In the genomic region with DNA sequence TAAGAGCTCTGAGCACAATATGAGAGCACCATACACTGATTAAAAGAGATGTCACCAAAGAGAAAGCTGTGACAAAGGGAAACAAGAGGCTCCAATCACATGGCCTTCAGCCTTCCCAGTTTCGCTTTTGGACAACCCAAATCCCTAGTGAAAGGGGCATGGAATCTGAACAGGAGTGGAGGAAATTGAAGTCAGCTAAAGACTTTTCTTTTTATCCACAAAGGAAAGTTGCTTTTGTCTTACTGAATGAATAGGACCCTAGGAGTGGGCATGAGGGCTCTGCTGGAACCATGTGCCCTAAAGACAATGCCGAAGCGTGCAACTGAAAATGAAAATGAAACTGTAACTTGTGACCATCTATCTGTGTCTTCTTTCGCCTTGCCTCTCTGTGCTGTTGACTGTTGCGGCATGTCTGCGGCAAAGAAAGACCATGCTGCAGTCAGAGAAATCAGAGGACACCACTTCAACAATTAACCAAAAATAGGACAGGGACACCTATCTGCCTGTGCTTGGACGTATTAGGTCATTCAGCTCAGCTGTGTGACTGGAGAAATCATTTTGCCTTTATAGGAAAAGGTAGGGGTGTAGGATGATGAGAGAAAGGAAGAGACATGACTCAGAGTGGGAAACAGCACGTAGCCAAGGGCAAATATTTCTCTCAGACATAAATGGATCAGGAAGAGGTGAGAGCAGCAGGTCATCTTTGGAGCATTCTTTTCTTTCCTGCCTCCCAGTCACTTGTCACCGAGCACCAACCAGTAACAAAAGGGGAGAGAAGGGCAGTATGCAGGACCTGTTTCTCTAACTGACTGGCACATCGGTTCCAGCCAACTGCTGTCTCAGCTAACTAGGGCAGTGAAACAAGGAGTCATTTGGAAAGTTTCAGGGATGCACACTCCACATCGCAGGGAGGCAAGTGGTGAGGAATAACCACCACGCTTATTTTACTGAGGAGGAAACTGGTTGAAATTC, we compare ENCODE assay signal across 1 cellular context.
TF ChIP-seq lines count a peak whose summit lies in the region.

No MANE protein-coding gene starts in this region.

TF ChIP-seq in HepG2, 621 proteins besides CTCF, POLR2A, EP300 and RAD21 (continued from another document and continues in another):
- TF ChIP-seq, protein P1, sequence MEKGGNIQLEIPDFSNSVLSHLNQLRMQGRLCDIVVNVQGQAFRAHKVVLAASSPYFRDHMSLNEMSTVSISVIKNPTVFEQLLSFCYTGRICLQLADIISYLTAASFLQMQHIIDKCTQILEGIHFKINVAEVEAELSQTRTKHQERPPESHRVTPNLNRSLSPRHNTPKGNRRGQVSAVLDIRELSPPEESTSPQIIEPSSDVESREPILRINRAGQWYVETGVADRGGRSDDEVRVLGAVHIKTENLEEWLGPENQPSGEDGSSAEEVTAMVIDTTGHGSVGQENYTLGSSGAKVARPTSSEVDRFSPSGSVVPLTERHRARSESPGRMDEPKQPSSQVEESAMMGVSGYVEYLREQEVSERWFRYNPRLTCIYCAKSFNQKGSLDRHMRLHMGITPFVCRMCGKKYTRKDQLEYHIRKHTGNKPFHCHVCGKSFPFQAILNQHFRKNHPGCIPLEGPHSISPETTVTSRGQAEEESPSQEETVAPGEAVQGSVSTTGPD (CRISPR knock-in tag; IDR thresholded peaks at IDR 0.05): no peak
- TF ChIP-seq, protein P2, sequence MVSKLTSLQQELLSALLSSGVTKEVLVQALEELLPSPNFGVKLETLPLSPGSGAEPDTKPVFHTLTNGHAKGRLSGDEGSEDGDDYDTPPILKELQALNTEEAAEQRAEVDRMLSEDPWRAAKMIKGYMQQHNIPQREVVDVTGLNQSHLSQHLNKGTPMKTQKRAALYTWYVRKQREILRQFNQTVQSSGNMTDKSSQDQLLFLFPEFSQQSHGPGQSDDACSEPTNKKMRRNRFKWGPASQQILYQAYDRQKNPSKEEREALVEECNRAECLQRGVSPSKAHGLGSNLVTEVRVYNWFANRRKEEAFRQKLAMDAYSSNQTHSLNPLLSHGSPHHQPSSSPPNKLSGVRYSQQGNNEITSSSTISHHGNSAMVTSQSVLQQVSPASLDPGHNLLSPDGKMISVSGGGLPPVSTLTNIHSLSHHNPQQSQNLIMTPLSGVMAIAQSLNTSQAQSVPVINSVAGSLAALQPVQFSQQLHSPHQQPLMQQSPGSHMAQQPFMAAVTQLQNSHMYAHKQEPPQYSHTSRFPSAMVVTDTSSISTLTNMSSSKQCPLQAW (CRISPR knock-in tag; IDR thresholded peaks at IDR 0.05): no peak
- TF ChIP-seq, protein P3, sequence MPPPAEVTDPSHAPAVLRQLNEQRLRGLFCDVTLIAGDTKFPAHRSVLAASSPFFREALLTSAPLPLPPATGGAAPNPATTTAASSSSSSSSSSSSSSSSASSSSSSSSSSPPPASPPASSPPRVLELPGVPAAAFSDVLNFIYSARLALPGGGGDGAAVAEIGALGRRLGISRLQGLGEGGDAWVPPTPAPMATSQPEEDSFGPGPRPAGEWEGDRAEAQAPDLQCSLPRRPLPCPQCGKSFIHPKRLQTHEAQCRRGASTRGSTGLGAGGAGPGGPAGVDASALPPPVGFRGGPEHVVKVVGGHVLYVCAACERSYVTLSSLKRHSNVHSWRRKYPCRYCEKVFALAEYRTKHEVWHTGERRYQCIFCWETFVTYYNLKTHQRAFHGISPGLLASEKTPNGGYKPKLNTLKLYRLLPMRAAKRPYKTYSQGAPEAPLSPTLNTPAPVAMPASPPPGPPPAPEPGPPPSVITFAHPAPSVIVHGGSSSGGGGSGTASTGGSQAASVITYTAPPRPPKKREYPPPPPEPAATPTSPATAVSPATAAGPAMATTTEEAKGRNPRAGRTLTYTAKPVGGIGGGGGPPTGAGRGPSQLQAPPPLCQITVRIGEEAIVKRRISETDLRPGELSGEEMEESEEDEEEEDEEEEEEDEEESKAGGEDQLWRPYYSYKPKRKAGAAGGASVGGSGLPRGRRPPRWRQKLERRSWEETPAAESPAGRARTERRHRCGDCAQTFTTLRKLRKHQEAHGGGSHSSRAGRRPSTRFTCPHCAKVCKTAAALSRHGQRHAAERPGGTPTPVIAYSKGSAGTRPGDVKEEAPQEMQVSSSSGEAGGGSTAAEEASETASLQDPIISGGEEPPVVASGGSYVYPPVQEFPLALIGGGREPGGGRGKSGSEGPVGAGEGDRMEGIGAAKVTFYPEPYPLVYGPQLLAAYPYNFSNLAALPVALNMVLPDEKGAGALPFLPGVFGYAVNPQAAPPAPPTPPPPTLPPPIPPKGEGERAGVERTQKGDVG (CRISPR knock-in tag; IDR thresholded peaks at IDR 0.05; ENCODE audit: borderline replicate concordance): no peak
- TF ChIP-seq, protein P4, sequence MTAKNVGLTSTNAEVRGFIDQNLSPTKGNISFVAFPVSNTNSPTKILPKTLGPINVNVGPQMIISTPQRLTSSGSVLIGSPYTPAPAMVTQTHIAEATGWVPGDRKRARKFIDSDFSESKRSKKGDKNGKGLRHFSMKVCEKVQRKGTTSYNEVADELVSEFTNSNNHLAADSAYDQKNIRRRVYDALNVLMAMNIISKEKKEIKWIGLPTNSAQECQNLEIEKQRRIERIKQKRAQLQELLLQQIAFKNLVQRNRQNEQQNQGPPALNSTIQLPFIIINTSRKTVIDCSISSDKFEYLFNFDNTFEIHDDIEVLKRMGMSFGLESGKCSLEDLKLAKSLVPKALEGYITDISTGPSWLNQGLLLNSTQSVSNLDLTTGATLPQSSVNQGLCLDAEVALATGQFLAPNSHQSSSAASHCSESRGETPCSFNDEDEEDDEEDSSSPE (CRISPR knock-in tag; IDR thresholded peaks at IDR 0.05): 0 out of 2 replicates have a peak, but pooled peaks have one; percentile 22
- TF ChIP-seq, protein P5, sequence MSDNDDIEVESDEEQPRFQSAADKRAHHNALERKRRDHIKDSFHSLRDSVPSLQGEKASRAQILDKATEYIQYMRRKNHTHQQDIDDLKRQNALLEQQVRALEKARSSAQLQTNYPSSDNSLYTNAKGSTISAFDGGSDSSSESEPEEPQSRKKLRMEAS (IDR thresholded peaks at IDR 0.05): peak; percentile 51; the same call in 1 of the 2 replicates
- no peak for TF ChIP-seq ERF (CRISPR knock-in tag; IDR thresholded peaks at IDR 0.05)
- TF ChIP-seq ZNF782 (CRISPR knock-in tag; IDR thresholded peaks at IDR 0.05; ENCODE audit: borderline replicate concordance): no peak
- no peak for TF ChIP-seq ZNF549 (CRISPR knock-in tag; IDR thresholded peaks at IDR 0.05)
- 0 out of 2 replicates have a peak, but pooled peaks have one; percentile 12 for TF ChIP-seq ELF3 (CRISPR knock-in tag; IDR thresholded peaks at IDR 0.05)
- TF ChIP-seq SAP130 (CRISPR knock-in tag; IDR thresholded peaks at IDR 0.05; ENCODE audit: low read depth): peak; percentile 65
- no peak for TF ChIP-seq ZFP36L2 (CRISPR knock-in tag; IDR thresholded peaks at IDR 0.05)
- TF ChIP-seq GFI1 (CRISPR knock-in tag; IDR thresholded peaks at IDR 0.05; ENCODE audit: borderline replicate concordance): no peak
- TF ChIP-seq ZNF589 (CRISPR knock-in tag; conservative IDR thresholded peaks at IDR 0.05): no peak
- no peak for TF ChIP-seq MTA1 (CRISPR knock-in tag; IDR thresholded peaks at IDR 0.05; ENCODE audit: borderline replicate concordance)
- peak; percentile 39; the same call in 1 of the 3 replicates for TF ChIP-seq MXI1 (IDR thresholded peaks at IDR 0.05; ENCODE audit: borderline replicate concordance, low read depth, low read length)
- TF ChIP-seq, protein P6, sequence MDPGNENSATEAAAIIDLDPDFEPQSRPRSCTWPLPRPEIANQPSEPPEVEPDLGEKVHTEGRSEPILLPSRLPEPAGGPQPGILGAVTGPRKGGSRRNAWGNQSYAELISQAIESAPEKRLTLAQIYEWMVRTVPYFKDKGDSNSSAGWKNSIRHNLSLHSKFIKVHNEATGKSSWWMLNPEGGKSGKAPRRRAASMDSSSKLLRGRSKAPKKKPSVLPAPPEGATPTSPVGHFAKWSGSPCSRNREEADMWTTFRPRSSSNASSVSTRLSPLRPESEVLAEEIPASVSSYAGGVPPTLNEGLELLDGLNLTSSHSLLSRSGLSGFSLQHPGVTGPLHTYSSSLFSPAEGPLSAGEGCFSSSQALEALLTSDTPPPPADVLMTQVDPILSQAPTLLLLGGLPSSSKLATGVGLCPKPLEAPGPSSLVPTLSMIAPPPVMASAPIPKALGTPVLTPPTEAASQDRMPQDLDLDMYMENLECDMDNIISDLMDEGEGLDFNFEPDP (CRISPR knock-in tag; conservative IDR thresholded peaks at IDR 0.05): 0 out of 2 replicates have a peak, but pooled peaks have one; percentile 60
- TF ChIP-seq HMG20B (CRISPR knock-in tag; conservative IDR thresholded peaks at IDR 0.05): no peak
- no peak for TF ChIP-seq ZNF652 (CRISPR knock-in tag; IDR thresholded peaks at IDR 0.05; ENCODE audit: borderline replicate concordance, low read depth)
- TF ChIP-seq ZNF460 (CRISPR knock-in tag; IDR thresholded peaks at IDR 0.05; ENCODE audit: borderline replicate concordance): no peak
- TF ChIP-seq, protein P7, sequence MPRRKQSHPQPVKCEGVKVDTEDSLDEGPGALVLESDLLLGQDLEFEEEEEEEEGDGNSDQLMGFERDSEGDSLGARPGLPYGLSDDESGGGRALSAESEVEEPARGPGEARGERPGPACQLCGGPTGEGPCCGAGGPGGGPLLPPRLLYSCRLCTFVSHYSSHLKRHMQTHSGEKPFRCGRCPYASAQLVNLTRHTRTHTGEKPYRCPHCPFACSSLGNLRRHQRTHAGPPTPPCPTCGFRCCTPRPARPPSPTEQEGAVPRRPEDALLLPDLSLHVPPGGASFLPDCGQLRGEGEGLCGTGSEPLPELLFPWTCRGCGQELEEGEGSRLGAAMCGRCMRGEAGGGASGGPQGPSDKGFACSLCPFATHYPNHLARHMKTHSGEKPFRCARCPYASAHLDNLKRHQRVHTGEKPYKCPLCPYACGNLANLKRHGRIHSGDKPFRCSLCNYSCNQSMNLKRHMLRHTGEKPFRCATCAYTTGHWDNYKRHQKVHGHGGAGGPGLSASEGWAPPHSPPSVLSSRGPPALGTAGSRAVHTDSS (CRISPR knock-in tag; conservative IDR thresholded peaks at IDR 0.05): no peak
- TF ChIP-seq JUNB (CRISPR knock-in tag; IDR thresholded peaks at IDR 0.05; ENCODE audit: borderline replicate concordance): no peak
- TF ChIP-seq ZKSCAN5 (CRISPR knock-in tag; IDR thresholded peaks at IDR 0.05): no peak
- TF ChIP-seq ZNF33B (CRISPR knock-in tag; IDR thresholded peaks at IDR 0.05): no peak
- TF ChIP-seq ZMAT3 (CRISPR knock-in tag; conservative IDR thresholded peaks at IDR 0.05): no peak
- TF ChIP-seq, protein P8, sequence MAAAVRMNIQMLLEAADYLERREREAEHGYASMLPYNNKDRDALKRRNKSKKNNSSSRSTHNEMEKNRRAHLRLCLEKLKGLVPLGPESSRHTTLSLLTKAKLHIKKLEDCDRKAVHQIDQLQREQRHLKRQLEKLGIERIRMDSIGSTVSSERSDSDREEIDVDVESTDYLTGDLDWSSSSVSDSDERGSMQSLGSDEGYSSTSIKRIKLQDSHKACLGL (CRISPR knock-in tag; IDR thresholded peaks at IDR 0.05): no peak
- TF ChIP-seq, protein P9, sequence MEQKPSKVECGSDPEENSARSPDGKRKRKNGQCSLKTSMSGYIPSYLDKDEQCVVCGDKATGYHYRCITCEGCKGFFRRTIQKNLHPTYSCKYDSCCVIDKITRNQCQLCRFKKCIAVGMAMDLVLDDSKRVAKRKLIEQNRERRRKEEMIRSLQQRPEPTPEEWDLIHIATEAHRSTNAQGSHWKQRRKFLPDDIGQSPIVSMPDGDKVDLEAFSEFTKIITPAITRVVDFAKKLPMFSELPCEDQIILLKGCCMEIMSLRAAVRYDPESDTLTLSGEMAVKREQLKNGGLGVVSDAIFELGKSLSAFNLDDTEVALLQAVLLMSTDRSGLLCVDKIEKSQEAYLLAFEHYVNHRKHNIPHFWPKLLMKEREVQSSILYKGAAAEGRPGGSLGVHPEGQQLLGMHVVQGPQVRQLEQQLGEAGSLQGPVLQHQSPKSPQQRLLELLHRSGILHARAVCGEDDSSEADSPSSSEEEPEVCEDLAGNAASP (CRISPR knock-in tag; IDR thresholded peaks at IDR 0.05; ENCODE audit: borderline replicate concordance): no peak
- TF ChIP-seq, protein P10, sequence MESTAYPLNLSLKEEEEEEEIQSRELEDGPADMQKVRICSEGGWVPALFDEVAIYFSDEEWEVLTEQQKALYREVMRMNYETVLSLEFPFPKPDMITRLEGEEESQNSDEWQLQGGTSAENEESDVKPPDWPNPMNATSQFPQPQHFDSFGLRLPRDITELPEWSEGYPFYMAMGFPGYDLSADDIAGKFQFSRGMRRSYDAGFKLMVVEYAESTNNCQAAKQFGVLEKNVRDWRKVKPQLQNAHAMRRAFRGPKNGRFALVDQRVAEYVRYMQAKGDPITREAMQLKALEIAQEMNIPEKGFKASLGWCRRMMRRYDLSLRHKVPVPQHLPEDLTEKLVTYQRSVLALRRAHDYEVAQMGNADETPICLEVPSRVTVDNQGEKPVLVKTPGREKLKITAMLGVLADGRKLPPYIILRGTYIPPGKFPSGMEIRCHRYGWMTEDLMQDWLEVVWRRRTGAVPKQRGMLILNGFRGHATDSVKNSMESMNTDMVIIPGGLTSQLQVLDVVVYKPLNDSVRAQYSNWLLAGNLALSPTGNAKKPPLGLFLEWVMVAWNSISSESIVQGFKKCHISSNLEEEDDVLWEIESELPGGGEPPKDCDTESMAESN (CRISPR knock-in tag; conservative IDR thresholded peaks at IDR 0.05): no peak
- TF ChIP-seq HMGA1 (CRISPR knock-in tag; conservative IDR thresholded peaks at IDR 0.05): no peak
- TF ChIP-seq, protein P11, sequence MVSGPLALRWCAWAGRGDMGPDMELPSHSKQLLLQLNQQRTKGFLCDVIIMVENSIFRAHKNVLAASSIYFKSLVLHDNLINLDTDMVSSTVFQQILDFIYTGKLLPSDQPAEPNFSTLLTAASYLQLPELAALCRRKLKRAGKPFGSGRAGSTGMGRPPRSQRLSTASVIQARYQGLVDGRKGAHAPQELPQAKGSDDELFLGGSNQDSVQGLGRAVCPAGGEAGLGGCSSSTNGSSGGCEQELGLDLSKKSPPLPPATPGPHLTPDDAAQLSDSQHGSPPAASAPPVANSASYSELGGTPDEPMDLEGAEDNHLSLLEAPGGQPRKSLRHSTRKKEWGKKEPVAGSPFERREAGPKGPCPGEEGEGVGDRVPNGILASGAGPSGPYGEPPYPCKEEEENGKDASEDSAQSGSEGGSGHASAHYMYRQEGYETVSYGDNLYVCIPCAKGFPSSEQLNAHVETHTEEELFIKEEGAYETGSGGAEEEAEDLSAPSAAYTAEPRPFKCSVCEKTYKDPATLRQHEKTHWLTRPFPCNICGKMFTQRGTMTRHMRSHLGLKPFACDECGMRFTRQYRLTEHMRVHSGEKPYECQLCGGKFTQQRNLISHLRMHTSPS (CRISPR knock-in tag; IDR thresholded peaks at IDR 0.05; ENCODE audit: low read depth): no peak
- TF ChIP-seq BRD4 (CRISPR knock-in tag; IDR thresholded peaks at IDR 0.05): no peak
- TF ChIP-seq SATB2 (CRISPR knock-in tag; IDR thresholded peaks at IDR 0.05): no peak
- no peak for TF ChIP-seq STAG1 (CRISPR knock-in tag; IDR thresholded peaks at IDR 0.05)
